In genomic region chr5:131305906-131306305, GRCh38 we compare ENCODE assay signal across 18 cellular contexts. TPM values are rescaled to one million over a fixed set of nuclear protein-coding genes. Genes with fewer than 3 reads are reported as not detected.
DNase-seq lines count a peak whose midpoint lies in the region; ATAC-seq and TF ChIP-seq lines count a peak whose summit lies in the region.
"Had no signal": no experiment of that assay in that cellular context is flagged by ENCODE, and none has a peak within 500 bp of the region (broad histone marks: within the 10 kb centered on the region; RNA-seq: fewer than 3 reads in every experiment).

No MANE protein-coding gene starts in this region.

- H3K27me3 ChIP-seq in RWPE2 (ENCODE audit: insufficient read depth, poor library complexity, severe bottlenecking): no peaks in the 10 kb centered on the region
- no peaks in the 10 kb centered on the region for H3K27me3 ChIP-seq in MG63
- H3K27me3 ChIP-seq: left lung had no signal

- DNase-seq in activated CD4-positive, alpha-beta memory T cell treated with anti-CD3 and anti-CD28 coated beads for 36 hours: no peak
- DNase-seq in activated CD4-positive, alpha-beta memory T cell treated with anti-CD3 and anti-CD28 coated beads, Interleukin-2, amount 10 ng/mL, durations not matched to agents 7 days and 5 days: no peak
- DNase-seq in RWPE2 (ENCODE audit: low spot score): no peak
- DNase-seq in effector memory CD8-positive, alpha-beta T cell: no peak
- no peak for DNase-seq in natural killer cell
- DNase-seq in MG63: no peak
- no peak for DNase-seq in foreskin fibroblast
- DNase-seq: activated B cell treated with CpG ODN at 0.5 μM for 24 hours, amniotic stem cell, left lung, NCI-H1092, NCI-H774, RPMI8226, T-helper 1 cell had no signal

- intact Hi-C loops in activated CD4-positive, alpha-beta memory T cell treated with anti-CD3 and anti-CD28 coated beads for 36 hours (cut with micrococcal nuclease): no loop called here
- intact Hi-C loops in natural killer cell (cut with micrococcal nuclease): no loop called here

- peaks cover 14% of the 10 kb centered on the region for H3K36me3 Mint-ChIP-seq in activated CD4-positive, alpha-beta memory T cell treated with anti-CD3 and anti-CD28 coated beads for 36 hours
- peaks cover 51% of the 10 kb centered on the region for H3K36me3 Mint-ChIP-seq in activated CD4-positive, alpha-beta memory T cell treated with anti-CD3 and anti-CD28 coated beads, Interleukin-2, amount 10 ng/mL, durations not matched to agents 7 days and 5 days (ENCODE audit: low read depth)
- H3K36me3 Mint-ChIP-seq in effector memory CD8-positive, alpha-beta T cell (ENCODE audit: insufficient read depth): peaks cover 45% of the 10 kb centered on the region
- no peaks in the 10 kb centered on the region for H3K36me3 Mint-ChIP-seq in natural killer cell

- peaks cover 47% of the 10 kb centered on the region for H3K4me1 ChIP-seq in RWPE2 (ENCODE audit: insufficient read depth, poor library complexity, severe bottlenecking)

- peak overlapping the region; percentile 1 for H3K27ac ChIP-seq in RWPE2 (ENCODE audit: poor library complexity, severe bottlenecking)
- H3K27ac ChIP-seq: left lung had no signal

- ATAC-seq in RWPE2 (ENCODE audit: low read depth) (no peak), natural killer cell (no peak), HG02763 (IDR thresholded peaks at IDR 0.05; ENCODE audit: unreplicated experiment) (no peak)
- no peak for ATAC-seq in effector memory CD8-positive, alpha-beta T cell (replicated peaks)
- ATAC-seq: left lung; stimulated activated memory B cell treated with anti-CD40 and anti-IgM and Interleukin-4, amounts not matched to agents 10 μg/mL and 1 μg/mL and 100 μg/mL, for 72 hours had no signal

- H3K9me3 Mint-ChIP-seq in activated CD4-positive, alpha-beta memory T cell treated with anti-CD3 and anti-CD28 coated beads for 36 hours: peaks cover 10% of the 10 kb centered on the region
- peaks cover 7% of the 10 kb centered on the region for H3K9me3 Mint-ChIP-seq in activated CD4-positive, alpha-beta memory T cell treated with anti-CD3 and anti-CD28 coated beads, Interleukin-2, amount 10 ng/mL, durations not matched to agents 7 days and 5 days
- no peaks in the 10 kb centered on the region for H3K9me3 Mint-ChIP-seq in effector memory CD8-positive, alpha-beta T cell
- H3K9me3 Mint-ChIP-seq in natural killer cell: no peaks in the 10 kb centered on the region
- H3K9me3 Mint-ChIP-seq: activated B cell treated with CpG ODN at 0.5 μM for 24 hours; stimulated activated memory B cell treated with anti-CD40 and anti-IgM and Interleukin-4, amounts not matched to agents 10 μg/mL and 1 μg/mL and 100 μg/mL, for 72 hours; type B pancreatic cell had no signal

- H3K27me3 Mint-ChIP-seq in activated CD4-positive, alpha-beta memory T cell treated with anti-CD3 and anti-CD28 coated beads for 36 hours: no peaks in the 10 kb centered on the region
- no peaks in the 10 kb centered on the region for H3K27me3 Mint-ChIP-seq in activated CD4-positive, alpha-beta memory T cell treated with anti-CD3 and anti-CD28 coated beads, Interleukin-2, amount 10 ng/mL, durations not matched to agents 7 days and 5 days
- no peaks in the 10 kb centered on the region for H3K27me3 Mint-ChIP-seq in effector memory CD8-positive, alpha-beta T cell
- H3K27me3 Mint-ChIP-seq in natural killer cell (ENCODE audit: low read depth in 2 of 2): no peaks in the 10 kb centered on the region
- H3K27me3 Mint-ChIP-seq: activated B cell treated with CpG ODN at 0.5 μM for 24 hours; progenitor cell of endocrine pancreas; stimulated activated memory B cell treated with anti-CD40 and anti-IgM and Interleukin-4, amounts not matched to agents 10 μg/mL and 1 μg/mL and 100 μg/mL, for 72 hours; type B pancreatic cell had no signal

- no peak overlapping the region for H3K4me3 Mint-ChIP-seq in activated CD4-positive, alpha-beta memory T cell treated with anti-CD3 and anti-CD28 coated beads for 36 hours
- H3K4me3 Mint-ChIP-seq in activated CD4-positive, alpha-beta memory T cell treated with anti-CD3 and anti-CD28 coated beads, Interleukin-2, amount 10 ng/mL, durations not matched to agents 7 days and 5 days: no peak overlapping the region
- H3K4me3 Mint-ChIP-seq in effector memory CD8-positive, alpha-beta T cell: peak overlapping the region; percentile 51 to 69
- H3K4me3 Mint-ChIP-seq in natural killer cell: peak overlapping the region; percentile 61
- H3K4me3 Mint-ChIP-seq: stimulated activated memory B cell treated with anti-CD40 and anti-IgM and Interleukin-4, amounts not matched to agents 10 μg/mL and 1 μg/mL and 100 μg/mL, for 72 hours; type B pancreatic cell had no signal

- H3K4me3 ChIP-seq in RWPE2 (ENCODE audit: severe bottlenecking): no peak overlapping the region
- no peak overlapping the region for H3K4me3 ChIP-seq in MG63
- no peak overlapping the region for H3K4me3 ChIP-seq in foreskin fibroblast (ENCODE audit: low read depth in 1 of 2, low read length in 2 of 2)
- H3K4me3 ChIP-seq: left lung had no signal

- H3K27ac Mint-ChIP-seq in activated CD4-positive, alpha-beta memory T cell treated with anti-CD3 and anti-CD28 coated beads for 36 hours: peak overlapping the region; percentile 79
- no peak overlapping the region for H3K27ac Mint-ChIP-seq in activated CD4-positive, alpha-beta memory T cell treated with anti-CD3 and anti-CD28 coated beads, Interleukin-2, amount 10 ng/mL, durations not matched to agents 7 days and 5 days
- peak overlapping the region; percentile 30 to 84 for H3K27ac Mint-ChIP-seq in effector memory CD8-positive, alpha-beta T cell
- H3K27ac Mint-ChIP-seq in natural killer cell: peak overlapping the region; percentile 77 to 84
- H3K27ac Mint-ChIP-seq: progenitor cell of endocrine pancreas; stimulated activated memory B cell treated with anti-CD40 and anti-IgM and Interleukin-4, amounts not matched to agents 10 μg/mL and 1 μg/mL and 100 μg/mL, for 72 hours; type B pancreatic cell had no signal

- H3K36me3 ChIP-seq in RWPE2 (ENCODE audit: low read depth) (0 out of 2 replicates have a peak, but pooled peaks cover 11% of the 10 kb centered on the region), MG63 (no peaks in the 10 kb centered on the region)
- H3K36me3 ChIP-seq: left lung had no signal

- peaks cover 7% of the 10 kb centered on the region for H3K9me3 ChIP-seq in RWPE2 (ENCODE audit: severe bottlenecking)
- no peaks in the 10 kb centered on the region; the same call in 1 of the 2 replicates for H3K9me3 ChIP-seq in MG63
- H3K9me3 ChIP-seq: left lung had no signal

- POLR2A ChIA-PET in activated CD4-positive, alpha-beta memory T cell treated with anti-CD3 and anti-CD28 coated beads for 36 hours (lab: Charles Lee): no interaction called here
- POLR2A ChIA-PET in activated CD4-positive, alpha-beta memory T cell treated with anti-CD3 and anti-CD28 coated beads, Interleukin-2, amount 10 ng/mL, durations not matched to agents 7 days and 5 days (lab: Charles Lee): interaction anchor here (1.0 kb wide), 1 partner anchor 18 kb away, joined by 3 read pairs; no protein-coding TSS in a partner anchor

- peaks cover 61% of the 10 kb centered on the region for H3K4me1 Mint-ChIP-seq in activated CD4-positive, alpha-beta memory T cell treated with anti-CD3 and anti-CD28 coated beads for 36 hours (ENCODE audit: low read depth)
- H3K4me1 Mint-ChIP-seq in activated CD4-positive, alpha-beta memory T cell treated with anti-CD3 and anti-CD28 coated beads, Interleukin-2, amount 10 ng/mL, durations not matched to agents 7 days and 5 days: peaks cover 49% of the 10 kb centered on the region
- peaks cover 41 to 65% of the 10 kb centered on the region in 2 donors for H3K4me1 Mint-ChIP-seq in effector memory CD8-positive, alpha-beta T cell (ENCODE audit: low read depth in 2 of 2)
- H3K4me1 Mint-ChIP-seq in natural killer cell: peaks cover 56 to 60% of the 10 kb centered on the region in 2 donors

- CTCF ChIA-PET in activated CD4-positive, alpha-beta memory T cell treated with anti-CD3 and anti-CD28 coated beads for 36 hours (lab: Charles Lee): no interaction called here
- CTCF ChIA-PET in activated CD4-positive, alpha-beta memory T cell treated with anti-CD3 and anti-CD28 coated beads, Interleukin-2, amount 10 ng/mL, durations not matched to agents 7 days and 5 days (lab: Charles Lee): interaction anchor here (0.6 to 1.6 kb wide), 2 partner anchors 10 to 57 kb away, joined by 3 read pairs; no protein-coding TSS in a partner anchor

- TF ChIP-seq CTCF in RWPE2 (IDR thresholded peaks at IDR 0.05; ENCODE audit: poor library complexity, severe bottlenecking) (no peak), natural killer cell (IDR thresholded peaks at IDR 0.05) (no peak), foreskin fibroblast (IDR thresholded peaks at IDR 0.05; ENCODE audit: low read depth, low read length) (no peak)

RNA-seq across cellular contexts. Expression of gene CDC42SE2, which starts 42.1 kb away (rescaled TPM):
- total RNA-seq in activated CD4-positive, alpha-beta memory T cell treated with anti-CD3 and anti-CD28 coated beads for 36 hours: 100 to 1,000 TPM; 103 to 104 TPM
- total RNA-seq in activated CD4-positive, alpha-beta memory T cell treated with anti-CD3 and anti-CD28 coated beads, Interleukin-2, amount 10 ng/mL, durations not matched to agents 7 days and 5 days: 100 to 1,000 TPM; 163 to 166 TPM
- 100 to 1,000 TPM; 140 to 183 (median 166) TPM for total RNA-seq in natural killer cell
- 23.6 and 29.9 TPM in 2 replicates for total RNA-seq in MG63 (2014; rRNA removed; shearing (Covaris generic); ENCODE audit: low replicate concordance)

Comparison
In these comparisons a context has a peak if more than half of its experiments do, and no peak if none do; other contexts are left out.
1. H3K4me3 Mint-ChIP-seq: peak in effector memory CD8-positive, alpha-beta T cell (2 of 2) and natural killer cell (single experiment); none in activated CD4-positive, alpha-beta memory T cell treated with anti-CD3 and anti-CD28 coated beads for 36 hours (single experiment) and activated CD4-positive, alpha-beta memory T cell treated with anti-CD3 and anti-CD28 coated beads, Interleukin-2, amount 10 ng/mL, durations not matched to agents 7 days and 5 days (single experiment).